1 cellular context compared by ENCODE assay signal in the genomic region with DNA sequence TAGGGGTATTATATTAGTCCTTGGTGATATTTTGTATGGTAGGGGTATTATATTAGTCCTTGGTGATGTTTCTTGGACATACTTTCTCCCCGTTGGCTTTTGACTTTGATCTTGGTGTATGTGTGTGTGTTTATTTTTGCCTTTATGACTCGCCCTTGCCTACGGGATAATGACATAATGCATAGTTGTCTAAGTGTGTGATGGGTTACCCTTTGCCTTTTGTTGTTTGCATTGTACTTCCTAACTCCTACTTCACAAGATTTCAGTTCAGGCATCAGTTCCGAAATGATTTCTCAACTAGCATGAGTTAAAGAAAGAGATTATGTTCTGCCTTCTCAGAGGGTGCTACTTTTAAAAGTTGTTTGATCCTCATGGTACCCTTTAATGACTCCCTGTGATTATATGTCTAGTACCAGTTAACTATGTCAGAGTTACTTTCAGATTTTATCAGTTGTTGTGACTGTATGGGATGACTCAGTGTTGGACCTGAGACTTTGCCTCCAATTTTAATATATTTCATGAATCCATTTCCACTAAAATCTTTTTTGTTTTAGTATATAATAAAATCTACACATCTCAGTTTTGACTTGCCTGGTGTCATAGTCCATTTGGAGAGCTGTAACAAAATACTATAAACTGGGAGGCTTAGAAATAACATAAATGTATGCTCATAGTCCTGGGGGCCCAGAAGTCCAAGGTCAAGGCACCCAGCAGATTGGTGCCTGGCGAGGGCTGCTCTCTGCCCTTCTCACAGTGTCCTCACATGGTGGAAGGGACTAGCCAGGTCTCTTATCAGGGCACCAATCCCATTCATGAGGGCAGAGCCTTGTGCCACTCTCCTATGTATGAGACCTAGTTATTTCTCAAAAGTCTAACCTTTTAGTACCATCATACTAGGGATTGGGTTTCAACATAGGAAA.
TF ChIP-seq lines count a peak whose summit lies in the region.

No MANE protein-coding gene starts in this region.

TF ChIP-seq in HepG2, 621 proteins besides CTCF, POLR2A, EP300 and RAD21 (continued from another document and continues in another):
- TF ChIP-seq, protein P1, sequence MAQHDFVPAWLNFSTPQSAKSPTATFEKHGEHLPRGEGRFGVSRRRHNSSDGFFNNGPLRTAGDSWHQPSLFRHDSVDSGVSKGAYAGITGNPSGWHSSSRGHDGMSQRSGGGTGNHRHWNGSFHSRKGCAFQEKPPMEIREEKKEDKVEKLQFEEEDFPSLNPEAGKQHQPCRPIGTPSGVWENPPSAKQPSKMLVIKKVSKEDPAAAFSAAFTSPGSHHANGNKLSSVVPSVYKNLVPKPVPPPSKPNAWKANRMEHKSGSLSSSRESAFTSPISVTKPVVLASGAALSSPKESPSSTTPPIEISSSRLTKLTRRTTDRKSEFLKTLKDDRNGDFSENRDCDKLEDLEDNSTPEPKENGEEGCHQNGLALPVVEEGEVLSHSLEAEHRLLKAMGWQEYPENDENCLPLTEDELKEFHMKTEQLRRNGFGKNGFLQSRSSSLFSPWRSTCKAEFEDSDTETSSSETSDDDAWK (CRISPR knock-in tag; IDR thresholded peaks at IDR 0.05), result no peak
- TF ChIP-seq, protein P2, sequence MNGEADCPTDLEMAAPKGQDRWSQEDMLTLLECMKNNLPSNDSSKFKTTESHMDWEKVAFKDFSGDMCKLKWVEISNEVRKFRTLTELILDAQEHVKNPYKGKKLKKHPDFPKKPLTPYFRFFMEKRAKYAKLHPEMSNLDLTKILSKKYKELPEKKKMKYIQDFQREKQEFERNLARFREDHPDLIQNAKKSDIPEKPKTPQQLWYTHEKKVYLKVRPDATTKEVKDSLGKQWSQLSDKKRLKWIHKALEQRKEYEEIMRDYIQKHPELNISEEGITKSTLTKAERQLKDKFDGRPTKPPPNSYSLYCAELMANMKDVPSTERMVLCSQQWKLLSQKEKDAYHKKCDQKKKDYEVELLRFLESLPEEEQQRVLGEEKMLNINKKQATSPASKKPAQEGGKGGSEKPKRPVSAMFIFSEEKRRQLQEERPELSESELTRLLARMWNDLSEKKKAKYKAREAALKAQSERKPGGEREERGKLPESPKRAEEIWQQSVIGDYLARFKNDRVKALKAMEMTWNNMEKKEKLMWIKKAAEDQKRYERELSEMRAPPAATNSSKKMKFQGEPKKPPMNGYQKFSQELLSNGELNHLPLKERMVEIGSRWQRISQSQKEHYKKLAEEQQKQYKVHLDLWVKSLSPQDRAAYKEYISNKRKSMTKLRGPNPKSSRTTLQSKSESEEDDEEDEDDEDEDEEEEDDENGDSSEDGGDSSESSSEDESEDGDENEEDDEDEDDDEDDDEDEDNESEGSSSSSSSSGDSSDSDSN (CRISPR knock-in tag; IDR thresholded peaks at IDR 0.05), result no peak
- no peak for TF ChIP-seq ZNF232 (CRISPR knock-in tag; IDR thresholded peaks at IDR 0.05; ENCODE audit: borderline replicate concordance)
- TF ChIP-seq, protein P3, sequence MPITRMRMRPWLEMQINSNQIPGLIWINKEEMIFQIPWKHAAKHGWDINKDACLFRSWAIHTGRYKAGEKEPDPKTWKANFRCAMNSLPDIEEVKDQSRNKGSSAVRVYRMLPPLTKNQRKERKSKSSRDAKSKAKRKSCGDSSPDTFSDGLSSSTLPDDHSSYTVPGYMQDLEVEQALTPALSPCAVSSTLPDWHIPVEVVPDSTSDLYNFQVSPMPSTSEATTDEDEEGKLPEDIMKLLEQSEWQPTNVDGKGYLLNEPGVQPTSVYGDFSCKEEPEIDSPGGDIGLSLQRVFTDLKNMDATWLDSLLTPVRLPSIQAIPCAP (CRISPR knock-in tag; IDR thresholded peaks at IDR 0.05; ENCODE audit: low read depth), result no peak
- TF ChIP-seq ZNF30 (CRISPR knock-in tag; IDR thresholded peaks at IDR 0.05), result no peak
- TF ChIP-seq, protein P4, sequence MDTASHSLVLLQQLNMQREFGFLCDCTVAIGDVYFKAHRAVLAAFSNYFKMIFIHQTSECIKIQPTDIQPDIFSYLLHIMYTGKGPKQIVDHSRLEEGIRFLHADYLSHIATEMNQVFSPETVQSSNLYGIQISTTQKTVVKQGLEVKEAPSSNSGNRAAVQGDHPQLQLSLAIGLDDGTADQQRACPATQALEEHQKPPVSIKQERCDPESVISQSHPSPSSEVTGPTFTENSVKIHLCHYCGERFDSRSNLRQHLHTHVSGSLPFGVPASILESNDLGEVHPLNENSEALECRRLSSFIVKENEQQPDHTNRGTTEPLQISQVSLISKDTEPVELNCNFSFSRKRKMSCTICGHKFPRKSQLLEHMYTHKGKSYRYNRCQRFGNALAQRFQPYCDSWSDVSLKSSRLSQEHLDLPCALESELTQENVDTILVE (CRISPR knock-in tag; IDR thresholded peaks at IDR 0.05), result no peak
- TF ChIP-seq ATF7 (IDR thresholded peaks at IDR 0.05), result peak; percentile 86
- no peak for TF ChIP-seq ATF7 (CRISPR knock-in tag; IDR thresholded peaks at IDR 0.05)
- TF ChIP-seq ZNF547 (CRISPR knock-in tag; IDR thresholded peaks at IDR 0.05), result no peak
- TF ChIP-seq FOXK1 (CRISPR knock-in tag; IDR thresholded peaks at IDR 0.05; ENCODE audit: borderline replicate concordance, low read depth), result peak; percentile 51; the same call in 1 of the 2 replicates
- peak; percentile 88 for TF ChIP-seq SALL1 (CRISPR knock-in tag; IDR thresholded peaks at IDR 0.05)
- no peak for TF ChIP-seq KDM5B (CRISPR knock-in tag; IDR thresholded peaks at IDR 0.05; ENCODE audit: borderline replicate concordance)
- no peak for TF ChIP-seq RCOR2 (CRISPR knock-in tag; IDR thresholded peaks at IDR 0.05)
- no peak for TF ChIP-seq SOX6 (IDR thresholded peaks at IDR 0.05)
- peak; percentile 81 for TF ChIP-seq SOX6 (CRISPR knock-in tag; IDR thresholded peaks at IDR 0.05)
- no peak for TF ChIP-seq SIX1 (CRISPR knock-in tag; IDR thresholded peaks at IDR 0.05; ENCODE audit: borderline replicate concordance)
- no peak for TF ChIP-seq NFYB (CRISPR knock-in tag; IDR thresholded peaks at IDR 0.05)
- TF ChIP-seq, protein P5, sequence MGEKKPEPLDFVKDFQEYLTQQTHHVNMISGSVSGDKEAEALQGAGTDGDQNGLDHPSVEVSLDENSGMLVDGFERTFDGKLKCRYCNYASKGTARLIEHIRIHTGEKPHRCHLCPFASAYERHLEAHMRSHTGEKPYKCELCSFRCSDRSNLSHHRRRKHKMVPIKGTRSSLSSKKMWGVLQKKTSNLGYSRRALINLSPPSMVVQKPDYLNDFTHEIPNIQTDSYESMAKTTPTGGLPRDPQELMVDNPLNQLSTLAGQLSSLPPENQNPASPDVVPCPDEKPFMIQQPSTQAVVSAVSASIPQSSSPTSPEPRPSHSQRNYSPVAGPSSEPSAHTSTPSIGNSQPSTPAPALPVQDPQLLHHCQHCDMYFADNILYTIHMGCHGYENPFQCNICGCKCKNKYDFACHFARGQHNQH (CRISPR knock-in tag; IDR thresholded peaks at IDR 0.05), result no peak
- TF ChIP-seq HNF4G (IDR thresholded peaks at IDR 0.05; ENCODE audit: borderline replicate concordance, low read depth, low read length), result peak; percentile 65; the same call in 1 of the 2 replicates
- TF ChIP-seq HNF4G (CRISPR knock-in tag; IDR thresholded peaks at IDR 0.05; ENCODE audit: borderline replicate concordance, low read depth), result no peak
- TF ChIP-seq ZNF274 (CRISPR knock-in tag; IDR thresholded peaks at IDR 0.05), result no peak
- TF ChIP-seq, protein P6, sequence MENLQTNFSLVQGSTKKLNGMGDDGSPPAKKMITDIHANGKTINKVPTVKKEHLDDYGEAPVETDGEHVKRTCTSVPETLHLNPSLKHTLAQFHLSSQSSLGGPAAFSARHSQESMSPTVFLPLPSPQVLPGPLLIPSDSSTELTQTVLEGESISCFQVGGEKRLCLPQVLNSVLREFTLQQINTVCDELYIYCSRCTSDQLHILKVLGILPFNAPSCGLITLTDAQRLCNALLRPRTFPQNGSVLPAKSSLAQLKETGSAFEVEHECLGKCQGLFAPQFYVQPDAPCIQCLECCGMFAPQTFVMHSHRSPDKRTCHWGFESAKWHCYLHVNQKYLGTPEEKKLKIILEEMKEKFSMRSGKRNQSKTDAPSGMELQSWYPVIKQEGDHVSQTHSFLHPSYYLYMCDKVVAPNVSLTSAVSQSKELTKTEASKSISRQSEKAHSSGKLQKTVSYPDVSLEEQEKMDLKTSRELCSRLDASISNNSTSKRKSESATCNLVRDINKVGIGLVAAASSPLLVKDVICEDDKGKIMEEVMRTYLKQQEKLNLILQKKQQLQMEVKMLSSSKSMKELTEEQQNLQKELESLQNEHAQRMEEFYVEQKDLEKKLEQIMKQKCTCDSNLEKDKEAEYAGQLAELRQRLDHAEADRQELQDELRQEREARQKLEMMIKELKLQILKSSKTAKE (CRISPR knock-in tag; IDR thresholded peaks at IDR 0.05; ENCODE audit: borderline replicate concordance), result no peak; the same call in 1 of the 2 replicates
- no peak for TF ChIP-seq GTF3A (CRISPR knock-in tag; conservative IDR thresholded peaks at IDR 0.05)
- TF ChIP-seq KAT7 (CRISPR knock-in tag; IDR thresholded peaks at IDR 0.05; ENCODE audit: borderline replicate concordance), result no peak
- TF ChIP-seq ZNF792 (CRISPR knock-in tag; IDR thresholded peaks at IDR 0.05), result no peak
- no peak for TF ChIP-seq THAP9 (CRISPR knock-in tag; IDR thresholded peaks at IDR 0.05; ENCODE audit: borderline replicate concordance)
- TF ChIP-seq ZNF646 (CRISPR knock-in tag; IDR thresholded peaks at IDR 0.05), result peak; percentile 69
- TF ChIP-seq REPIN1 (CRISPR knock-in tag; IDR thresholded peaks at IDR 0.05; ENCODE audit: borderline replicate concordance, low read depth), result no peak
- TF ChIP-seq ZNF343 (CRISPR knock-in tag; IDR thresholded peaks at IDR 0.05), result no peak
- no peak for TF ChIP-seq RFX5 (IDR thresholded peaks at IDR 0.05; ENCODE audit: low read depth, low read length)
- TF ChIP-seq TOE1 (CRISPR knock-in tag; IDR thresholded peaks at IDR 0.05), result no peak
- TF ChIP-seq HNRNPLL (IDR thresholded peaks at IDR 0.05; ENCODE audit: low read depth, low read length, poor library complexity, severe bottlenecking), result no peak
- no peak for TF ChIP-seq ZFYVE20 (CRISPR knock-in tag; IDR thresholded peaks at IDR 0.05; ENCODE audit: borderline replicate concordance, low read depth)
- TF ChIP-seq ZNF572 (CRISPR knock-in tag; IDR thresholded peaks at IDR 0.05), result no peak
- TF ChIP-seq EED (CRISPR knock-in tag; IDR thresholded peaks at IDR 0.05), result no peak
- no peak for TF ChIP-seq ZKSCAN1 (IDR thresholded peaks at IDR 0.05; ENCODE audit: low read length)
- TF ChIP-seq HBP1 (CRISPR knock-in tag; IDR thresholded peaks at IDR 0.05; ENCODE audit: low read depth), result no peak
